In genomic region chr1:150808134-150808533, GRCh38 we compare ENCODE assay signal across 9 cellular contexts. TPM values are rescaled to one million over a fixed set of nuclear protein-coding genes. Genes with fewer than 3 reads are reported as not detected.
DNase-seq lines count a peak whose midpoint lies in the region; TF ChIP-seq lines count a peak whose summit lies in the region.
"Had no signal": no experiment of that assay in that cellular context is flagged by ENCODE, and none has a peak within 500 bp of the region (broad histone marks: within the 10 kb centered on the region; RNA-seq: fewer than 3 reads in every experiment).

Gene CTSK, minus strand, starts transcription at chr1:150808260. Its CDS starts 1,455 bp downstream, at chr1:150806805.

- WGBS in prostate gland = 51% methylated on average over 7 of the region's 7 CpGs

- no peak for TF ChIP-seq CTCF in AG10803 (conservative IDR thresholded peaks at IDR 0.05; ENCODE audit: low read length)
- TF ChIP-seq CTCF in fibroblast of villous mesenchyme (IDR thresholded peaks at IDR 0.05; ENCODE audit: insufficient read depth, low read depth, low read length) = no peak
- TF ChIP-seq CTCF in prostate gland (IDR thresholded peaks at IDR 0.05) = no peak

- TF ChIP-seq POLR2A in prostate gland (IDR thresholded peaks at IDR 0.05) = no peak

- intact Hi-C loops in prostate gland (cut with DNase I) = no loop called here

- DNase-seq in AG10803 (ENCODE audit: low read depth) = peak; percentile 51
- DNase-seq in SJSA1 (ENCODE audit: low read depth in 1 of 2, low spot score in 2 of 2) = peak in 1 of 2 experiments; percentile 22
- DNase-seq in fibroblast of villous mesenchyme (ENCODE audit: low read depth) = peak; percentile 39
- DNase-seq in prostate gland (ENCODE audit: low spot score) = no peak
- no peak for DNase-seq in pons (ENCODE audit: low spot score)
- DNase-seq in stimulated activated CD4-positive, alpha-beta T cell treated with anti-CD3 and anti-CD28 coated beads, Interleukin-1b, Interleukin-23, amount 100 ng/mL, for 48 hours = no peak
- no peak for DNase-seq in NCI-H748 (lab: John Stamatoyannopoulos, UW; ENCODE audit: unreplicated experiment)
- DNase-seq in OCI-M2 (lab: John Stamatoyannopoulos, UW; ENCODE audit: unreplicated experiment) = no peak
- DNase-seq: DND-41 had no signal

- H3K27ac ChIP-seq in SJSA1 (no peak within 1 kb of the TSS), prostate gland (no peak within 1 kb of the TSS)

- no peaks in the 10 kb centered on the region for H3K9me3 ChIP-seq in SJSA1 (replicated peaks)
- H3K9me3 ChIP-seq in prostate gland = no peaks in the 10 kb centered on the region

- H3K4me3 ChIP-seq in AG10803 (ENCODE audit: low read length) (peak within 1 kb of the TSS; percentile 54), SJSA1 (peak within 1 kb of the TSS; percentile 24), fibroblast of villous mesenchyme (ENCODE audit: low read depth, low read length) (peak within 1 kb of the TSS; percentile 51), prostate gland (peak within 1 kb of the TSS; percentile 4 to 8)

- peaks cover 33% of the 10 kb centered on the region for H3K4me1 ChIP-seq in SJSA1 (replicated peaks)
- peaks cover 4% of the 10 kb centered on the region for H3K4me1 ChIP-seq in prostate gland (replicated peaks)

- H3K36me3 ChIP-seq in SJSA1 (peaks cover 32% of the 10 kb centered on the region), prostate gland (peaks cover 0 to under 1% of the 10 kb centered on the region in 2 donors)

- no peaks in the 10 kb centered on the region for H3K27me3 ChIP-seq in SJSA1 (replicated peaks)
- no peaks in the 10 kb centered on the region for H3K27me3 ChIP-seq in prostate gland (replicated peaks; ENCODE audit: insufficient read depth)

RNA-seq across cellular contexts. Expression of gene CTSK, which starts in this region (rescaled TPM):
- 44.6 and 46.2 TPM in 2 replicates for total RNA-seq in SJSA1 (2014; rRNA removed; shearing (Covaris generic))
- 137 and 139 TPM in 2 replicates for total RNA-seq in fibroblast of villous mesenchyme
- 10 to 100 TPM in 1 of 2 donors, 1 to 10 TPM in 1; 6.6 to 30.4 TPM for total RNA-seq in prostate gland

Comparison
In these comparisons a context has a peak if more than half of its experiments do, and no peak if none do; other contexts are left out.
1. DNase-seq: peak in AG10803 (single experiment) and fibroblast of villous mesenchyme (single experiment); none in prostate gland (single experiment), pons (single experiment), stimulated activated CD4-positive, alpha-beta T cell treated with anti-CD3 and anti-CD28 coated beads, Interleukin-1b, Interleukin-23, amount 100 ng/mL, for 48 hours (single experiment), NCI-H748 (single experiment) and OCI-M2 (single experiment).
2. Peak in every context shown above with its lines, with median percentiles within 50 percentile points of each other: H3K4me3 ChIP-seq.